1 cellular context compared by ENCODE assay signal in the genomic region with DNA sequence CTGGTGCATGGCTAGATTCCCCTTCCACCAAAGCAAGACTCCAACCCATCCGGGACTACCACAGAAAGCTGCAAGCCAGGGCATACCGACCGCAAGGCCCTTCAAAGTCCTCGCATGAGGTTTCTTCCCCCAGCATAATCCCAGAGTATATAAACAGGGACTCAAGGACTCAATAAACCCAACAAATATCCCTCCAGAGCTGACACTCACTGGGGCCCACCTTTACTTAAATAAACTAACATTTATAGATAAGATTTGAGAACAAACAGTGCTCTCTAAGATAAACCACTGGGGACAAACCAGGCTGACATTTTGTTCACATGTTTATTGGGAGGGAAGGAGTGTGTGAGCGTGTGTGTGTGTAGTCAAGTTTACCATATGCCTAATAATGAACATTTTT.
TF ChIP-seq lines count a peak whose summit lies in the region.

No MANE protein-coding gene starts in this region.

TF ChIP-seq in HEK293, 187 proteins besides CTCF, POLR2A, EP300 and RAD21 (continued from another document and continues in another):
- TF ChIP-seq MZF1 (tag by site-specific recombination; IDR thresholded peaks at IDR 0.05; ENCODE audit: borderline replicate concordance) (peak; percentile 80; the same call in 1 of the 2 replicates), SCRT2 (tag by site-specific recombination; IDR thresholded peaks at IDR 0.05) (no peak), ZNF423 (tag by site-specific recombination; IDR thresholded peaks at IDR 0.05) (no peak), ZNF311 (tag by site-specific recombination; IDR thresholded peaks at IDR 0.05; ENCODE audit: borderline replicate concordance) (no peak), ZNF513 (tag by site-specific recombination; IDR thresholded peaks at IDR 0.05) (no peak), ZBTB10 (tag by site-specific recombination; IDR thresholded peaks at IDR 0.05) (no peak), ZNF175 (tag by site-specific recombination; IDR thresholded peaks at IDR 0.05) (no peak), ZNF18 (tag by site-specific recombination; IDR thresholded peaks at IDR 0.05) (peak; percentile 82), ZNF174 (tag by site-specific recombination; IDR thresholded peaks at IDR 0.05) (0 out of 2 replicates have a peak, but pooled peaks have one; percentile 29), GLIS2 (tag by site-specific recombination; IDR thresholded peaks at IDR 0.05) (no peak), ZNF2 (tag by site-specific recombination; IDR thresholded peaks at IDR 0.05) (no peak), ZNF785 (tag by site-specific recombination; IDR thresholded peaks at IDR 0.05) (no peak), ZNF830 (tag by site-specific recombination; IDR thresholded peaks at IDR 0.05; ENCODE audit: low read depth) (no peak), ZNF549 (tag by site-specific recombination; IDR thresholded peaks at IDR 0.05) (no peak), ZNF639 (tag by site-specific recombination; IDR thresholded peaks at IDR 0.05) (peak; percentile 90), ZNF324 (tag by site-specific recombination; IDR thresholded peaks at IDR 0.05) (no peak), ZNF19 (tag by site-specific recombination; IDR thresholded peaks at IDR 0.05; ENCODE audit: low read depth) (no peak), SP3 (tag by site-specific recombination; IDR thresholded peaks at IDR 0.05) (no peak), ZNF302 (tag by site-specific recombination; IDR thresholded peaks at IDR 0.05; ENCODE audit: low read depth) (no peak), WT1 (tag by site-specific recombination; IDR thresholded peaks at IDR 0.05) (peak; percentile 57; the same call in 1 of the 2 replicates), ZNF580 (tag by site-specific recombination; IDR thresholded peaks at IDR 0.05) (peak; percentile 79), ZFP41 (tag by site-specific recombination; IDR thresholded peaks at IDR 0.05; ENCODE audit: borderline replicate concordance) (no peak), ZNF140 (tag by site-specific recombination; IDR thresholded peaks at IDR 0.05) (no peak), ZNF530 (tag by site-specific recombination; IDR thresholded peaks at IDR 0.05; ENCODE audit: low read depth) (no peak), ZNF514 (tag by site-specific recombination; IDR thresholded peaks at IDR 0.05) (no peak), SCRT1 (tag by site-specific recombination; IDR thresholded peaks at IDR 0.05; ENCODE audit: borderline replicate concordance) (no peak), ATF2 (tag by site-specific recombination; IDR thresholded peaks at IDR 0.05; ENCODE audit: low read depth) (peak; percentile 31; the same call in 1 of the 2 replicates), ZNF398 (tag by site-specific recombination; IDR thresholded peaks at IDR 0.05) (peak; percentile 66), ZNF335 (tag by site-specific recombination; conservative IDR thresholded peaks at IDR 0.05) (no peak), ELK4 (IDR thresholded peaks at IDR 0.05; ENCODE audit: borderline replicate concordance, low read depth, low read length) (no peak), ZNF600 (tag by site-specific recombination; IDR thresholded peaks at IDR 0.05) (peak; percentile 85), ZNF677 (tag by site-specific recombination; IDR thresholded peaks at IDR 0.05) (no peak), ZNF768 (tag by site-specific recombination; IDR thresholded peaks at IDR 0.05) (no peak), ZNF214 (tag by site-specific recombination; IDR thresholded peaks at IDR 0.05; ENCODE audit: borderline replicate concordance) (no peak)
- TF ChIP-seq, protein P1, sequence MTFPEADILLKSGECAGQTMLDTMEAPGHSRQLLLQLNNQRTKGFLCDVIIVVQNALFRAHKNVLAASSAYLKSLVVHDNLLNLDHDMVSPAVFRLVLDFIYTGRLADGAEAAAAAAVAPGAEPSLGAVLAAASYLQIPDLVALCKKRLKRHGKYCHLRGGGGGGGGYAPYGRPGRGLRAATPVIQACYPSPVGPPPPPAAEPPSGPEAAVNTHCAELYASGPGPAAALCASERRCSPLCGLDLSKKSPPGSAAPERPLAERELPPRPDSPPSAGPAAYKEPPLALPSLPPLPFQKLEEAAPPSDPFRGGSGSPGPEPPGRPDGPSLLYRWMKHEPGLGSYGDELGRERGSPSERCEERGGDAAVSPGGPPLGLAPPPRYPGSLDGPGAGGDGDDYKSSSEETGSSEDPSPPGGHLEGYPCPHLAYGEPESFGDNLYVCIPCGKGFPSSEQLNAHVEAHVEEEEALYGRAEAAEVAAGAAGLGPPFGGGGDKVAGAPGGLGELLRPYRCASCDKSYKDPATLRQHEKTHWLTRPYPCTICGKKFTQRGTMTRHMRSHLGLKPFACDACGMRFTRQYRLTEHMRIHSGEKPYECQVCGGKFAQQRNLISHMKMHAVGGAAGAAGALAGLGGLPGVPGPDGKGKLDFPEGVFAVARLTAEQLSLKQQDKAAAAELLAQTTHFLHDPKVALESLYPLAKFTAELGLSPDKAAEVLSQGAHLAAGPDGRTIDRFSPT (tag by site-specific recombination; IDR thresholded peaks at IDR 0.05) = no peak
- TF ChIP-seq, protein P2, sequence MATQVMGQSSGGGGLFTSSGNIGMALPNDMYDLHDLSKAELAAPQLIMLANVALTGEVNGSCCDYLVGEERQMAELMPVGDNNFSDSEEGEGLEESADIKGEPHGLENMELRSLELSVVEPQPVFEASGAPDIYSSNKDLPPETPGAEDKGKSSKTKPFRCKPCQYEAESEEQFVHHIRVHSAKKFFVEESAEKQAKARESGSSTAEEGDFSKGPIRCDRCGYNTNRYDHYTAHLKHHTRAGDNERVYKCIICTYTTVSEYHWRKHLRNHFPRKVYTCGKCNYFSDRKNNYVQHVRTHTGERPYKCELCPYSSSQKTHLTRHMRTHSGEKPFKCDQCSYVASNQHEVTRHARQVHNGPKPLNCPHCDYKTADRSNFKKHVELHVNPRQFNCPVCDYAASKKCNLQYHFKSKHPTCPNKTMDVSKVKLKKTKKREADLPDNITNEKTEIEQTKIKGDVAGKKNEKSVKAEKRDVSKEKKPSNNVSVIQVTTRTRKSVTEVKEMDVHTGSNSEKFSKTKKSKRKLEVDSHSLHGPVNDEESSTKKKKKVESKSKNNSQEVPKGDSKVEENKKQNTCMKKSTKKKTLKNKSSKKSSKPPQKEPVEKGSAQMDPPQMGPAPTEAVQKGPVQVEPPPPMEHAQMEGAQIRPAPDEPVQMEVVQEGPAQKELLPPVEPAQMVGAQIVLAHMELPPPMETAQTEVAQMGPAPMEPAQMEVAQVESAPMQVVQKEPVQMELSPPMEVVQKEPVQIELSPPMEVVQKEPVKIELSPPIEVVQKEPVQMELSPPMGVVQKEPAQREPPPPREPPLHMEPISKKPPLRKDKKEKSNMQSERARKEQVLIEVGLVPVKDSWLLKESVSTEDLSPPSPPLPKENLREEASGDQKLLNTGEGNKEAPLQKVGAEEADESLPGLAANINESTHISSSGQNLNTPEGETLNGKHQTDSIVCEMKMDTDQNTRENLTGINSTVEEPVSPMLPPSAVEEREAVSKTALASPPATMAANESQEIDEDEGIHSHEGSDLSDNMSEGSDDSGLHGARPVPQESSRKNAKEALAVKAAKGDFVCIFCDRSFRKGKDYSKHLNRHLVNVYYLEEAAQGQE (tag by site-specific recombination; IDR thresholded peaks at IDR 0.05) = no peak; the same call in 1 of the 2 replicates
